ENCODE assay signal across 30 cellular contexts in genomic region chr14:102027951-102028350, GRCh38. TPM values are rescaled to one million over a fixed set of nuclear protein-coding genes. Genes with fewer than 3 reads are reported as not detected.
DNase-seq lines count a peak whose midpoint lies in the region; ATAC-seq, FAIRE-seq and TF ChIP-seq lines count a peak whose summit lies in the region.
"Had no signal": no experiment of that assay in that cellular context is flagged by ENCODE, and none has a peak within 500 bp of the region (broad histone marks: within the 10 kb centered on the region; RNA-seq: fewer than 3 reads in every experiment).

No MANE protein-coding gene starts in this region.

- POLR2A ChIA-PET in AG04450 (lab: Yijun Ruan, JAX), result interaction anchor here (0.6 kb wide), 1 partner anchor 289 kb away, joined by 4 read pairs; no protein-coding TSS in a partner anchor

- H2AFZ ChIP-seq in KMS-11 (ENCODE audit: low read depth) (no peak overlapping the region), astrocyte (ENCODE audit: low read depth, low read length) (no peak overlapping the region)

- no peak overlapping the region for H3K4me3 Mint-ChIP-seq in astrocyte (ENCODE audit: unreplicated experiment)
- H3K4me3 Mint-ChIP-seq: activated CD4-positive, alpha-beta T cell treated with anti-CD3 and anti-CD28 coated beads, Interleukin-2, amount 10 ng/mL, durations not matched to agents 24 days and 14 days; activated naive CD8-positive, alpha-beta T cell; activated T-cell treated with anti-CD3 and anti-CD28 coated beads, Interleukin-2, amount 50 U/mL, for 4 hours; memory B cell; naive thymus-derived CD8-positive, alpha-beta T cell; stimulated activated naive CD8-positive, alpha-beta T cell treated with anti-CD3 and anti-CD28 coated beads, Interleukin-15, amount 100 ng/mL, for 72 hours had no signal

- no peak for FAIRE-seq in astrocyte (lab: Jason Lieb, UNC)
- FAIRE-seq: G401.6 had no signal

- H3K36me3 Mint-ChIP-seq in astrocyte (ENCODE audit: low read depth, unreplicated experiment), result peaks cover 39% of the 10 kb centered on the region

- intact Hi-C loops in mucosa of descending colon (cut with DNase I, micrococcal nuclease) (no loop called here), sigmoid colon (cut with DNase I) (no loop called here)

- no peak overlapping the region for H3K27ac Mint-ChIP-seq in astrocyte (ENCODE audit: unreplicated experiment)
- H3K27ac Mint-ChIP-seq: activated CD4-positive, alpha-beta T cell treated with anti-CD3 and anti-CD28 coated beads, Interleukin-2, amount 10 ng/mL, durations not matched to agents 24 days and 14 days; activated naive CD8-positive, alpha-beta T cell; memory B cell had no signal

- H3K4me2 ChIP-seq in KMS-11 (peak overlapping the region; percentile 48; the same call in 1 of the 2 replicates), astrocyte (ENCODE audit: low read length) (no peak overlapping the region)
- H3K4me2 ChIP-seq: BLaER1 had no signal

- H3K27me3 Mint-ChIP-seq in astrocyte (ENCODE audit: low read depth, unreplicated experiment), result no peaks in the 10 kb centered on the region
- H3K27me3 Mint-ChIP-seq: activated CD4-positive, alpha-beta T cell treated with anti-CD3 and anti-CD28 coated beads, Interleukin-2, amount 10 ng/mL, durations not matched to agents 24 days and 14 days; activated naive CD8-positive, alpha-beta T cell; memory B cell; naive thymus-derived CD8-positive, alpha-beta T cell; stimulated activated naive CD8-positive, alpha-beta T cell treated with anti-CD3 and anti-CD28 coated beads, Interleukin-15, amount 100 ng/mL, for 72 hours had no signal

- H3K9me3 ChIP-seq in AG04450 (ENCODE audit: control insufficient read depth, insufficient read depth, low read length) (no peaks in the 10 kb centered on the region), astrocyte (ENCODE audit: insufficient read depth, low read depth, low read length) (no peaks in the 10 kb centered on the region), mucosa of descending colon (no peaks in the 10 kb centered on the region), sigmoid colon (no peaks in the 10 kb centered on the region)
- H3K9me3 ChIP-seq: BLaER1, gastroesophageal sphincter, psoas muscle, tibial artery had no signal

- TF ChIP-seq POLR2A in sigmoid colon (IDR thresholded peaks at IDR 0.05), result no peak

- H3K79me2 ChIP-seq in KMS-11 (ENCODE audit: insufficient read depth, low read depth), result 0 out of 2 replicates have a peak, but pooled peaks cover 5% of the 10 kb centered on the region
- peaks cover 6% of the 10 kb centered on the region for H3K79me2 ChIP-seq in astrocyte (ENCODE audit: insufficient read depth, low read length)

- H3K9ac ChIP-seq in KMS-11, result no peak overlapping the region; the same call in 1 of the 2 replicates
- H3K9ac ChIP-seq in astrocyte (ENCODE audit: low read length), result peak overlapping the region; percentile 60
- H3K9ac ChIP-seq: BLaER1 had no signal

- H3K36me3 ChIP-seq in KMS-11 (ENCODE audit: insufficient read depth) (peaks cover 7% of the 10 kb centered on the region; the same call in 1 of the 2 replicates), astrocyte (ENCODE audit: insufficient read depth, low read length) (peaks cover 68% of the 10 kb centered on the region), mucosa of descending colon (ENCODE audit: low read depth) (peaks cover 31% of the 10 kb centered on the region), sigmoid colon (peaks cover 55 to 100% (median 94%) of the 10 kb centered on the region in 4 donors)

- H3K4me1 Mint-ChIP-seq in astrocyte (ENCODE audit: low read depth, unreplicated experiment), result peaks cover 17% of the 10 kb centered on the region
- H3K4me1 Mint-ChIP-seq: activated CD4-positive, alpha-beta T cell treated with anti-CD3 and anti-CD28 coated beads, Interleukin-2, amount 10 ng/mL, durations not matched to agents 24 days and 14 days; memory B cell; naive thymus-derived CD8-positive, alpha-beta T cell had no signal

- no peak for TF ChIP-seq EP300 in sigmoid colon (IDR thresholded peaks at IDR 0.05)

- H3K27ac ChIP-seq in AG04450 (ENCODE audit: low read depth, low read length) (peak overlapping the region; percentile 42), KMS-11 (peak overlapping the region; percentile 77), astrocyte (ENCODE audit: low read depth, low read length) (peak overlapping the region; percentile 68), sigmoid colon (no peak overlapping the region)
- H3K27ac ChIP-seq: BLaER1, psoas muscle, tibial artery had no signal

- no peaks in the 10 kb centered on the region for H3K27me3 ChIP-seq in AG04450 (ENCODE audit: control insufficient read depth, insufficient read depth, low read length)
- H3K27me3 ChIP-seq in KMS-11 (ENCODE audit: insufficient read depth, low read depth), result no peaks in the 10 kb centered on the region
- no peaks in the 10 kb centered on the region for H3K27me3 ChIP-seq in astrocyte (ENCODE audit: insufficient read depth, low read length)
- no peaks in the 10 kb centered on the region for H3K27me3 ChIP-seq in sigmoid colon
- H3K27me3 ChIP-seq: BLaER1, gastroesophageal sphincter, tibial artery had no signal

- no peaks in the 10 kb centered on the region for H3K9me3 Mint-ChIP-seq in astrocyte (ENCODE audit: unreplicated experiment)
- H3K9me3 Mint-ChIP-seq: activated CD4-positive, alpha-beta T cell treated with anti-CD3 and anti-CD28 coated beads, Interleukin-2, amount 10 ng/mL, durations not matched to agents 24 days and 14 days; activated T-cell treated with anti-CD3 and anti-CD28 coated beads, Interleukin-2, amount 50 U/mL, for 4 hours; memory B cell; naive thymus-derived CD8-positive, alpha-beta T cell; stimulated activated naive CD8-positive, alpha-beta T cell treated with anti-CD3 and anti-CD28 coated beads, Interleukin-15, amount 100 ng/mL, for 72 hours had no signal

- ATAC-seq in mucosa of descending colon (peak; percentile 55), HG02571 (IDR thresholded peaks at IDR 0.05; ENCODE audit: unreplicated experiment) (no peak), HG02884 (IDR thresholded peaks at IDR 0.05; ENCODE audit: unreplicated experiment) (no peak)
- ATAC-seq: activated T-cell treated with anti-CD3 and anti-CD28 coated beads, Interleukin-2, amount 50 U/mL, for 4 hours; gastroesophageal sphincter; naive thymus-derived CD8-positive, alpha-beta T cell; psoas muscle; Right ventricle myocardium inferior; stimulated activated naive CD8-positive, alpha-beta T cell treated with anti-CD3 and anti-CD28 coated beads, Interleukin-15, amount 100 ng/mL, for 72 hours had no signal

- H3K4me1 ChIP-seq in KMS-11 (ENCODE audit: low read depth, poor library complexity, severe bottlenecking) (peaks cover 44% of the 10 kb centered on the region), astrocyte (ENCODE audit: insufficient read depth, low read length) (peaks cover 22% of the 10 kb centered on the region), mucosa of descending colon (ENCODE audit: low read depth) (peaks cover 11% of the 10 kb centered on the region), sigmoid colon (peaks cover 0 to 5% (median 0%) of the 10 kb centered on the region in 4 donors)
- H3K4me1 ChIP-seq: BLaER1, psoas muscle, tibial artery had no signal

- no peaks in the 10 kb centered on the region for H4K20me1 ChIP-seq in KMS-11 (ENCODE audit: insufficient read depth)
- peaks cover 29% of the 10 kb centered on the region for H4K20me1 ChIP-seq in astrocyte (ENCODE audit: insufficient read depth, low read length)
- H4K20me1 ChIP-seq: BLaER1 had no signal

- H3K4me3 ChIP-seq in AG04450 (ENCODE audit: low read depth, low read length), result no peak overlapping the region
- H3K4me3 ChIP-seq in KMS-11 (IDR thresholded peaks at IDR 0.05; ENCODE audit: insufficient read depth, low read depth, low read length), result no peak overlapping the region
- H3K4me3 ChIP-seq in astrocyte (ENCODE audit: insufficient read depth, low read depth, low read length), result no peak overlapping the region
- no peak overlapping the region for H3K4me3 ChIP-seq in mucosa of descending colon
- H3K4me3 ChIP-seq in sigmoid colon, result no peak overlapping the region
- H3K4me3 ChIP-seq: BLaER1, gastroesophageal sphincter, psoas muscle, tibial artery had no signal

- CTCF ChIA-PET in AG04450 (lab: Charles Lee), result interaction anchor here (0.8 kb wide), 1 partner anchor 67 kb away, joined by 3 read pairs; no protein-coding TSS in a partner anchor

- no peak for TF ChIP-seq CTCF in AG04450 (IDR thresholded peaks at IDR 0.05; ENCODE audit: low read depth, low read length)
- no peak for TF ChIP-seq CTCF in KMS-11 (conservative IDR thresholded peaks at IDR 0.05; ENCODE audit: low read depth, low read length)
- TF ChIP-seq CTCF in astrocyte (IDR thresholded peaks at IDR 0.05; ENCODE audit: insufficient read depth, low read depth, low read length), result no peak
- TF ChIP-seq CTCF in mucosa of descending colon (IDR thresholded peaks at IDR 0.05), result no peak
- no peak for TF ChIP-seq CTCF in sigmoid colon (IDR thresholded peaks at IDR 0.05)

- WGBS in sigmoid colon, 2 donors, result 40 to 75% methylated on average over 6 of the region's 6 CpGs

- DNase-seq in AG04450 (ENCODE audit: low read depth, low spot score) (no peak), astrocyte (ENCODE audit: low read depth) (no peak), mucosa of descending colon (no peak), sigmoid colon (no peak), MV-4-11 (lab: John Stamatoyannopoulos, UW) (no peak)
- DNase-seq: activated CD4-positive, alpha-beta T cell treated with anti-CD3 and anti-CD28 coated beads, Interleukin-2, amount 10 ng/mL, durations not matched to agents 24 days and 14 days; activated T-cell treated with anti-CD3 and anti-CD28 coated beads, Interleukin-2, amount 50 U/mL, for 4 hours; aorta; central memory CD4-positive, alpha-beta T cell; dermis blood vessel endothelial cell; DMS53; hippocampal formation; KBM-7; left cardiac atrium; naive thymus-derived CD8-positive, alpha-beta T cell; NCI-H446 treated with DMSO at 0.1 percent for 48 hours; nucleus accumbens; psoas muscle; stimulated activated naive CD8-positive, alpha-beta T cell treated with anti-CD3 and anti-CD28 coated beads, Interleukin-15, amount 100 ng/mL, for 72 hours; T-helper 9 cell; tibial artery had no signal

RNA-seq across cellular contexts. Expression of gene HSP90AA1, which starts 58.9 kb away (rescaled TPM):
- polyA plus RNA-seq in AG04450 (2011; rRNA removed) (543 and 822 TPM in 2 replicates), sigmoid colon (100 to 1,000 TPM; 167 to 333 (median 245) TPM)
- 356 and 425 TPM in 2 replicates for polyA minus RNA-seq in AG04450 (2011; rRNA and poly(A)+ RNA removed)
- total RNA-seq in astrocyte (352 and 428 TPM in 2 replicates), mucosa of descending colon (100 to 1,000 TPM; 231 to 367 (median 252) TPM), sigmoid colon (100 to 1,000 TPM; 252 to 463 (median 333) TPM)

Comparison
In these comparisons a context has a peak if more than half of its experiments do, and no peak if none do; other contexts are left out.
1. H3K27ac ChIP-seq: peak in AG04450 (single experiment), KMS-11 (single experiment) and astrocyte (single experiment); none in sigmoid colon (0 of 4).